In genomic region chr17:48215583-48216139, GRCh38 we compare ENCODE assay signal across 8 cellular contexts.
DNase-seq lines count a peak whose midpoint lies in the region; ATAC-seq, FAIRE-seq and TF ChIP-seq lines count a peak whose summit lies in the region.

No MANE protein-coding gene starts in this region.

- H3K36me3 ChIP-seq in bronchial epithelial cell (ENCODE audit: control insufficient read depth, insufficient read depth, low read length) (no peaks in the 10 kb centered on the region), neural cell (ENCODE audit: insufficient read depth, low read length) (no peaks in the 10 kb centered on the region)

- peak; percentile 78 for TF ChIP-seq RAD21 in neural cell (conservative IDR thresholded peaks at IDR 0.05)

- TF ChIP-seq POLR2A in GM12892 (IDR thresholded peaks at IDR 0.05; ENCODE audit: low read depth, low read length): no peak

- H3K79me2 ChIP-seq in neural cell (replicated peaks; ENCODE audit: insufficient read depth, low read length): no peaks in the 10 kb centered on the region

- H2AFZ ChIP-seq in neural cell (ENCODE audit: low read depth, low read length): no peak overlapping the region

- no peak for ATAC-seq in GM21723 (IDR thresholded peaks at IDR 0.05; ENCODE audit: unreplicated experiment)
- ATAC-seq in GM21360 (IDR thresholded peaks at IDR 0.05; ENCODE audit: unreplicated experiment): no peak

- H3K27ac ChIP-seq in neural cell (ENCODE audit: low read length): no peak overlapping the region

- CTCF ChIA-PET in AG04449 (lab: Yijun Ruan, JAX): interaction anchor here (0.8 to 4.4 kb wide), 30 partner anchors 11 to 463 kb away, joined by 3 to 34 read pairs (median 4); partner anchors contain the start of genes HOXB5 and HOXB8

- POLR2A ChIA-PET in AG04449 (lab: Yijun Ruan, JAX): no interaction called here

- no peak overlapping the region for H3K4me2 ChIP-seq in neural cell (ENCODE audit: low read length)

- no peaks in the 10 kb centered on the region for H3K9me2 ChIP-seq in neural cell (ENCODE audit: insufficient read depth, low read length)

- H3K4me3 ChIP-seq in AG04449 (ENCODE audit: low read depth, low read length) (no peak overlapping the region), bronchial epithelial cell (ENCODE audit: low read depth, low read length) (no peak overlapping the region), neural cell (ENCODE audit: low read length) (no peak overlapping the region)

- no peak for TF ChIP-seq EP300 in neural cell (conservative IDR thresholded peaks at IDR 0.05; ENCODE audit: poor library complexity, severe bottlenecking)

- TF ChIP-seq CTCF in AG04449 (IDR thresholded peaks at IDR 0.05; ENCODE audit: insufficient read depth, low read length, missing control alignments) (peak; percentile 57), bronchial epithelial cell (IDR thresholded peaks at IDR 0.05; ENCODE audit: insufficient read depth, low read length, severe bottlenecking) (peak; percentile 64), neural cell (IDR thresholded peaks at IDR 0.05; ENCODE audit: poor library complexity, severe bottlenecking) (peak; percentile 73)

- H3K9me3 ChIP-seq in neural cell (ENCODE audit: low read length): no peaks in the 10 kb centered on the region

- peaks cover 3% of the 10 kb centered on the region for H3K27me3 ChIP-seq in bronchial epithelial cell (ENCODE audit: control insufficient read depth, insufficient read depth, low read length)
- no peaks in the 10 kb centered on the region for H3K27me3 ChIP-seq in neural cell (ENCODE audit: insufficient read depth, low read depth, low read length)

- DNase-seq in AG04449 (ENCODE audit: low read depth, low spot score) (no peak), GM12892 (ENCODE audit: insufficient read length) (no peak), NCI-H345 (lab: John Stamatoyannopoulos, UW) (peak; percentile 79), bronchial epithelial cell (ENCODE audit: low read depth) (peak; percentile 29)
- DNase-seq in activated T-cell treated with anti-CD3 and anti-CD28 coated beads, Interleukin-2, amount 50 U/mL, for 1 hour: no peak

- FAIRE-seq in GM12892 (lab: Jason Lieb, UNC) (peak; percentile 30), bronchial epithelial cell (lab: Jason Lieb, UNC) (no peak)

- no peaks in the 10 kb centered on the region for H4K20me1 ChIP-seq in neural cell (ENCODE audit: insufficient read depth)

- no peaks in the 10 kb centered on the region for H3F3A ChIP-seq in neural cell (ENCODE audit: insufficient read depth, low read length, poor library complexity, severe bottlenecking)

- no peak overlapping the region for H3K9ac ChIP-seq in neural cell (ENCODE audit: low read length)

TF ChIP-seq in neural cell, 6 proteins besides CTCF, POLR2A, EP300 and RAD21:
- TF ChIP-seq MXI1 (conservative IDR thresholded peaks at IDR 0.05; ENCODE audit: poor library complexity, severe bottlenecking): no peak
- TF ChIP-seq SMC3 (conservative IDR thresholded peaks at IDR 0.05; ENCODE audit: poor library complexity): peak; percentile 76

Comparison
In these comparisons a context has a peak if more than half of its experiments do, and no peak if none do; other contexts are left out.
1. DNase-seq: peak in NCI-H345 (single experiment) and bronchial epithelial cell (single experiment); none in AG04449 (single experiment), GM12892 (single experiment) and activated T-cell treated with anti-CD3 and anti-CD28 coated beads, Interleukin-2, amount 50 U/mL, for 1 hour (single experiment).
2. Peak in every context shown above with its lines, with median percentiles within 50 percentile points of each other: CTCF ChIP-seq.